In genomic region chrX:49073641-49074575, GRCh38 we compare ENCODE assay signal across 8 cellular contexts. TPM values are rescaled to one million over a fixed set of nuclear protein-coding genes. Genes with fewer than 3 reads are reported as not detected.
A peak's percentile ranks its signal among the peaks of the same experiment; 100 is the strongest.
DNase-seq lines count a peak whose midpoint lies in the region; ATAC-seq, FAIRE-seq and TF ChIP-seq lines count a peak whose summit lies in the region.

Gene PRAF2, minus strand, starts transcription at chrX:49074002. Its CDS starts 15 bp downstream, at chrX:49073987.

- no peaks in the 10 kb centered on the region for H3K9me3 ChIP-seq in mesodermal cell (ENCODE audit: control insufficient read depth, low read length)

- no peak for TF ChIP-seq CTCF in AG10803 (conservative IDR thresholded peaks at IDR 0.05; ENCODE audit: low read length)

- DNase-seq in AG10803 (ENCODE audit: low read depth): peak; percentile 89
- peak; percentile 86 for DNase-seq in GM19239 (ENCODE audit: insufficient read length, low spot score)
- peak; percentile 23 to 43 for DNase-seq in NOMO-1 (lab: John Stamatoyannopoulos, UW; ENCODE audit: unreplicated experiment in 2 of 2)
- DNase-seq in activated T-cell treated with anti-CD3 and anti-CD28 coated beads for 1 hour (ENCODE audit: low read depth): peak; percentile 83
- peak; percentile 60 for DNase-seq in stimulated activated CD8-positive, alpha-beta memory T cell treated with anti-CD3 and anti-CD28 coated beads, Interleukin-15, amount 100 ng/mL, for 24 hours (ENCODE audit: low read depth)

- FAIRE-seq in GM19239 (lab: Jason Lieb, UNC) (peak; percentile 99), endometrium (lab: Jason Lieb, UNC) (peak; percentile 12)

- peaks cover 3% of the 10 kb centered on the region for H3K4me1 ChIP-seq in mesodermal cell (ENCODE audit: control insufficient read depth, insufficient read depth, low read length, poor library complexity, severe bottlenecking)

- H3K36me3 ChIP-seq in mesodermal cell (ENCODE audit: control insufficient read depth, insufficient read depth, low read length): peaks cover 40% of the 10 kb centered on the region

- peak within 1 kb of the TSS; percentile 57 for H3K27ac ChIP-seq in mesodermal cell (ENCODE audit: low read depth, low read length, severe bottlenecking)

- peak; percentile 59 for ATAC-seq in HG03558 (IDR thresholded peaks at IDR 0.05; ENCODE audit: extremely low read depth, unreplicated experiment)

- H3K4me3 ChIP-seq in AG10803 (ENCODE audit: low read length) (peak within 1 kb of the TSS; percentile 74), mesodermal cell (ENCODE audit: extremely low read depth, insufficient read depth, low read length, poor library complexity, severe bottlenecking) (peak within 1 kb of the TSS; percentile 65)

- WGBS in mesodermal cell (ENCODE audit: insufficient coverage in 2 of 2), 2 experiments: 2 to 7% methylated on average over 19 to 28 of the region's 61 CpGs

RNA-seq across cellular contexts. Expression of gene PRAF2, which starts in this region (rescaled TPM):
- 38.9 TPM for polyA plus RNA-seq in mesodermal cell (2013, experiment 1 of 2)
- 43.6 TPM for polyA plus RNA-seq in mesodermal cell (2013, experiment 2 of 2)

Comparison
In these comparisons a context has a peak if more than half of its experiments do, and no peak if none do; other contexts are left out.
1. Peak in every context shown above with its lines: DNase-seq, ATAC-seq, H3K4me3 ChIP-seq and H3K27ac ChIP-seq.
2. DNase-seq: peak in every context shown above with its lines; median percentile 89 in AG10803; 86 in GM19239; 83 in activated T-cell treated with anti-CD3 and anti-CD28 coated beads for 1 hour; 60 in stimulated activated CD8-positive, alpha-beta memory T cell treated with anti-CD3 and anti-CD28 coated beads, Interleukin-15, amount 100 ng/mL, for 24 hours; 33 in NOMO-1.